ENCODE assay signal across 9 cellular contexts in the genomic region with DNA sequence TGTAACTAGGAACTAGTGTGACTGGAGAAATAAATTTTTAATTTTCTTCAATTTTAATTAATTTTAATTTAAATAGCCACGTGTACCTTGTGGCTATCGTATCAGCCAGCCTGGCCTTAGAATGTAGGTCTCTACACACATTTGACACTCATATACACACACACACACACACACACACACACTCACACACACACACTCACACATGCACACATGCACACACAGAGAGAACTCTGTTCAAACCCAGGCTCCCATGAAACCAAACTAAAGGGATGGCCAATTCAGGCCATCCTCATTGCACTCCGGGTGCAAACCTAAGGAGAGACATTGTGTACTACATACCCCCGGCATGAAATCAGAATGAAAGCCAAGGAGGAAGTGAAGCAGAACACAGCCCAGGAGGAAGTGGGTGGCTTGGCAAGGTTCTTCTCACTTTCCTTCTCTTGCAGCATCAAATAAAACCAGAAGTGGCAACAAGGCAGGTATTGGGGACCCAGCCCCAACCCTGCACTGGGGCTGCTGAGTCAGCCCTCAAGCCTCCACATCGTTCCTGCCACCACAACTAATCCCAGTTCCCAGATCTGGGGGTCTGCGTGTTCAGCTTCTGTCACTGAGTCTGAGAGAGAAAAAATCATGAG. TPM values are rescaled to one million over a fixed set of nuclear protein-coding genes. Genes with fewer than 3 reads are reported as not detected.
DNase-seq lines count a peak whose midpoint lies in the region; ATAC-seq and TF ChIP-seq lines count a peak whose summit lies in the region.
"Had no signal": no experiment of that assay in that cellular context is flagged by ENCODE, and none has a peak within 500 bp of the region (broad histone marks: within the 10 kb centered on the region; RNA-seq: fewer than 3 reads in every experiment).

No MANE protein-coding gene starts in this region.

- H3K4me1 Mint-ChIP-seq in T-helper 17 cell: peaks cover 5% of the 10 kb centered on the region
- H3K4me1 Mint-ChIP-seq in immature natural killer cell: peaks cover 23 to 27% of the 10 kb centered on the region in 2 donors

- DNase-seq in activated CD8-positive, alpha-beta memory T cell treated with anti-CD3 and anti-CD28 coated beads for 24 hours: peak; percentile 60
- no peak for DNase-seq in activated CD8-positive, alpha-beta memory T cell treated with anti-CD3 and anti-CD28 coated beads, Interleukin-2, amount 50 U/mL, for 4 hours
- no peak for DNase-seq in T-helper 17 cell
- DNase-seq in immature natural killer cell: peak; percentile 30 to 49 (median 47)
- DNase-seq in NCI-H2171 treated with DMSO at 0.1 percent for 48 hours (lab: John Stamatoyannopoulos, UW): no peak
- DNase-seq in coronary artery (ENCODE audit: low spot score): no peak

- peak; percentile 92 for ATAC-seq in HG03064 (IDR thresholded peaks at IDR 0.05; ENCODE audit: low read depth, unreplicated experiment)
- peak; percentile 73 for ATAC-seq in T-helper 17 cell
- ATAC-seq in HG03045 (IDR thresholded peaks at IDR 0.05; ENCODE audit: unreplicated experiment): no peak

- H3K27ac ChIP-seq in coronary artery: peak overlapping the region in 1 of 2 donors; percentile 7
- H3K27ac ChIP-seq: SK-N-MC had no signal

- H3K9me3 ChIP-seq in T-helper 17 cell (ENCODE audit: control insufficient read depth, low read length, poor library complexity, severe bottlenecking): no peaks in the 10 kb centered on the region

- TF ChIP-seq CTCF in coronary artery (IDR thresholded peaks at IDR 0.05): no peak

- H3K4me3 Mint-ChIP-seq in T-helper 17 cell (peak overlapping the region; percentile 59), immature natural killer cell (peak overlapping the region; percentile 57 to 76 (median 73))

- peaks cover 11% of the 10 kb centered on the region for H3K27me3 Mint-ChIP-seq in T-helper 17 cell
- peaks cover 3 to 15% (median 5%) of the 10 kb centered on the region in 3 donors for H3K27me3 Mint-ChIP-seq in immature natural killer cell (ENCODE audit: low read depth in 3 of 3)

- H3K9me3 Mint-ChIP-seq in immature natural killer cell: no peaks in the 10 kb centered on the region

- peaks cover 3% of the 10 kb centered on the region for H3K36me3 Mint-ChIP-seq in T-helper 17 cell (ENCODE audit: low read depth)
- no peaks in the 10 kb centered on the region for H3K36me3 Mint-ChIP-seq in immature natural killer cell

- no peak overlapping the region for H3K4me3 ChIP-seq in coronary artery
- H3K4me3 ChIP-seq: SK-N-MC had no signal

- H3K27ac Mint-ChIP-seq in T-helper 17 cell: peak overlapping the region; percentile 3
- peak overlapping the region in 5 of 6 donors; percentile 17 to 83 (median 63) for H3K27ac Mint-ChIP-seq in immature natural killer cell

RNA-seq across cellular contexts. Expression of gene CHPT1, which starts 26.2 kb away (rescaled TPM):
- total RNA-seq in T-helper 17 cell: 1 to 10 TPM; 6.2 to 8.3 TPM
- polyA plus RNA-seq in immature natural killer cell: 10 to 100 TPM; 13.1 to 28.5 (median 17.2) TPM

Comparison
In these comparisons a context has a peak if more than half of its experiments do, and no peak if none do; other contexts are left out.
1. DNase-seq: peak in activated CD8-positive, alpha-beta memory T cell treated with anti-CD3 and anti-CD28 coated beads for 24 hours (single experiment) and immature natural killer cell (3 of 3); none in activated CD8-positive, alpha-beta memory T cell treated with anti-CD3 and anti-CD28 coated beads, Interleukin-2, amount 50 U/mL, for 4 hours (single experiment), T-helper 17 cell (0 of 3), NCI-H2171 treated with DMSO at 0.1 percent for 48 hours (single experiment) and coronary artery (single experiment).